In the genomic region with DNA sequence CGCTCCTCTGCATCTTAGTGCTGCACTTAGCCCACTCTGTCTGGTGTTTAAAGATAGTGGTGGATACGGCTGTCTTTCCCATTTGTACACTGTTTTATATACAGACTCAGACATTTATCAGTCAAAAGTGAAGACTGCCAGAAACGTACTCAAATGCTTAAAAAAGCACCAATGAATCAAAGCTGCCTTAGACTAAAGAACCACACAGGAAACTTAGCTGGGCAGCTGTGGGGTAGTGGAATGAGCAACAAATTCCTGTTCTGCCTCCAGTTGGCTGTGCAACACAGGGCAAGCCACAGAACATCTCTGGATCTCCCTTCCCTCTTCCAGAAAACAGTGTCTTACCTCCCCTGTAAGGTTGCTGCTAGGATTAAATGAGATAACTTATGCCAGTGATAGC, we compare ENCODE assay signal across 15 cellular contexts.
DNase-seq lines count a peak whose midpoint lies in the region; ATAC-seq and TF ChIP-seq lines count a peak whose summit lies in the region.
"Had no signal": no experiment of that assay in that cellular context is flagged by ENCODE, and none has a peak within 500 bp of the region (broad histone marks: within the 10 kb centered on the region; RNA-seq: fewer than 3 reads in every experiment).

No MANE protein-coding gene starts in this region.

- peaks cover 41% of the 10 kb centered on the region for H3K4me1 Mint-ChIP-seq in activated naive CD8-positive, alpha-beta T cell treated with anti-CD3 and anti-CD28 coated beads, Interleukin-2, amount 50 U/mL, for 24 hours

- ATAC-seq in SK-N-SH treated with all-trans-retinoic acid at 6 μM for 48 hours (no peak), HG02642 (IDR thresholded peaks at IDR 0.05; ENCODE audit: poor library complexity, unreplicated experiment) (peak; percentile 70), left ventricle myocardium superior (no peak), PC-3 (no peak)
- ATAC-seq in activated naive CD8-positive, alpha-beta T cell treated with anti-CD3 and anti-CD28 coated beads, Interleukin-2, amount 50 U/mL, for 24 hours, result peak; percentile 94

- H3K9me2 ChIP-seq in SK-N-SH (no peaks in the 10 kb centered on the region), PC-3 (replicated peaks; ENCODE audit: low read length) (no peaks in the 10 kb centered on the region)

- no peak overlapping the region for H3K4me3 Mint-ChIP-seq in activated naive CD8-positive, alpha-beta T cell treated with anti-CD3 and anti-CD28 coated beads, Interleukin-2, amount 50 U/mL, for 24 hours
- H3K4me3 Mint-ChIP-seq: nephron had no signal

- no peaks in the 10 kb centered on the region for H3K9me3 Mint-ChIP-seq in activated naive CD8-positive, alpha-beta T cell treated with anti-CD3 and anti-CD28 coated beads, Interleukin-2, amount 50 U/mL, for 24 hours
- H3K9me3 Mint-ChIP-seq: nephron had no signal

- H3K36me3 Mint-ChIP-seq in activated naive CD8-positive, alpha-beta T cell treated with anti-CD3 and anti-CD28 coated beads, Interleukin-2, amount 50 U/mL, for 24 hours (ENCODE audit: low read depth), result no peaks in the 10 kb centered on the region

- 75% methylated on average over 3 of the region's 3 CpGs for WGBS in SK-N-SH (ENCODE audit: low lambda C conversion rate)

- H3K36me3 ChIP-seq in SK-N-SH (replicated peaks in 1 of 2; ENCODE audit: control insufficient read depth in 1 of 2, insufficient read depth in 2 of 2, low read length in 1 of 2) (no peaks in the 10 kb centered on the region), PC-3 (ENCODE audit: low read depth, low read length) (no peaks in the 10 kb centered on the region)
- H3K36me3 ChIP-seq: HAP-1 had no signal

- DNase-seq in SK-N-SH, result no peak
- DNase-seq in activated naive CD8-positive, alpha-beta T cell treated with anti-CD3 and anti-CD28 coated beads, Interleukin-2, amount 50 U/mL, for 24 hours, result no peak
- DNase-seq in stimulated activated CD8-positive, alpha-beta memory T cell treated with anti-CD3 and anti-CD28 coated beads, Interleukin-15, amount 100 ng/mL, for 48 hours (ENCODE audit: low read depth in 2 of 2), result peak; percentile 32 to 35
- DNase-seq in left ventricle myocardium superior, result no peak
- no peak for DNase-seq in KG1 (lab: John Stamatoyannopoulos, UW)
- DNase-seq in PC-3, result no peak
- DNase-seq: DND-41, erythroblast, NCI-H524 treated with DMSO at 0.1 percent for 48 hours, SIG-M5 had no signal

- TF ChIP-seq RAD21 in SK-N-SH (IDR thresholded peaks at IDR 0.05; ENCODE audit: low read length), result no peak

- H3K27ac ChIP-seq in SK-N-SH (ENCODE audit: low read depth in 2 of 2, low read length in 1 of 2), result no peak overlapping the region
- no peak overlapping the region for H3K27ac ChIP-seq in PC-3 (ENCODE audit: low read length)
- H3K27ac ChIP-seq: 22Rv1 had no signal

- no peaks in the 10 kb centered on the region for H3F3A ChIP-seq in SK-N-SH (replicated peaks; ENCODE audit: insufficient read depth)
- no peaks in the 10 kb centered on the region for H3F3A ChIP-seq in PC-3 (ENCODE audit: low read length, unreplicated experiment)

- H3K9ac ChIP-seq in SK-N-SH (no peak overlapping the region), PC-3 (ENCODE audit: low read length) (no peak overlapping the region)

- H3K9me3 ChIP-seq in SK-N-SH, result no peaks in the 10 kb centered on the region
- H3K9me3 ChIP-seq in PC-3 (ENCODE audit: low read length), result no peaks in the 10 kb centered on the region
- H3K9me3 ChIP-seq: HAP-1 had no signal

- no peaks in the 10 kb centered on the region for H4K20me1 ChIP-seq in SK-N-SH (ENCODE audit: insufficient read depth)
- no peaks in the 10 kb centered on the region for H4K20me1 ChIP-seq in PC-3 (ENCODE audit: low read length)

- H3K4me1 ChIP-seq in SK-N-SH (ENCODE audit: control insufficient read depth in 1 of 2, insufficient read depth in 2 of 2, low read depth in 1 of 2, low read length in 1 of 2) (peaks cover 29 to 30% of the 10 kb centered on the region in 2 experiments), PC-3 (ENCODE audit: insufficient read depth, low read length) (peaks cover 7% of the 10 kb centered on the region)
- H3K4me1 ChIP-seq: HAP-1 had no signal

- peak overlapping the region; percentile 16 for H3K27ac Mint-ChIP-seq in activated naive CD8-positive, alpha-beta T cell treated with anti-CD3 and anti-CD28 coated beads, Interleukin-2, amount 50 U/mL, for 24 hours
- H3K27ac Mint-ChIP-seq: nephron had no signal

- H3K79me2 ChIP-seq in SK-N-SH (ENCODE audit: insufficient read depth) (no peaks in the 10 kb centered on the region), PC-3 (ENCODE audit: low read length) (no peaks in the 10 kb centered on the region)

- H3K4me3 ChIP-seq in SK-N-SH (ENCODE audit: low read depth in 2 of 2, low read length in 1 of 2) (no peak overlapping the region), PC-3 (ENCODE audit: low read length) (no peak overlapping the region)
- H3K4me3 ChIP-seq: HAP-1 had no signal

- no peaks in the 10 kb centered on the region for H3K27me3 ChIP-seq in SK-N-SH (ENCODE audit: insufficient read depth)
- H3K27me3 ChIP-seq in PC-3 (ENCODE audit: low read length), result no peaks in the 10 kb centered on the region

- H2AFZ ChIP-seq in SK-N-SH (ENCODE audit: low read depth) (no peak overlapping the region), PC-3 (ENCODE audit: low read length) (no peak overlapping the region)

- no peak for TF ChIP-seq CTCF in SK-N-SH (IDR thresholded peaks at IDR 0.05)
- TF ChIP-seq CTCF in PC-3 (conservative IDR thresholded peaks at IDR 0.05; ENCODE audit: low read depth, low read length), result no peak

- CTCF ChIA-PET in SK-N-SH (lab: Yijun Ruan, JAX), result interaction anchor here (1.0 to 2.0 kb wide), 6 partner anchors 8 to 353 kb away, joined by 3 to 8 read pairs (median 4); no protein-coding TSS in a partner anchor
- CTCF ChIA-PET in PC-3 (lab: Charles Lee), result no interaction called here

- H3K27me3 Mint-ChIP-seq in activated naive CD8-positive, alpha-beta T cell treated with anti-CD3 and anti-CD28 coated beads, Interleukin-2, amount 50 U/mL, for 24 hours, result no peaks in the 10 kb centered on the region

- H3K4me2 ChIP-seq in SK-N-SH, result no peak overlapping the region
- H3K4me2 ChIP-seq in PC-3 (ENCODE audit: low read length), result no peak overlapping the region

- 0 out of 4 replicates have a peak, but pooled peaks of 1 of the 2 experiments have one; percentile 27 for TF ChIP-seq EP300 in SK-N-SH (IDR thresholded peaks at IDR 0.05; ENCODE audit: borderline replicate concordance in 1 of 2, low read depth in 1 of 2, low read length in 1 of 2)

- BruUV-seq in PC-3 (replicated peaks; lab: Mats Ljungman, UMichigan), result no TSS peak

- POLR2A ChIA-PET in SK-N-SH (lab: Yijun Ruan, JAX), result no interaction called here
- POLR2A ChIA-PET in PC-3 (lab: Charles Lee; ENCODE audit: unreplicated experiment), result no interaction called here

- intact Hi-C loops in left ventricle myocardium superior (cut with micrococcal nuclease), result no loop called here
- intact Hi-C loops in PC-3 (cut with micrococcal nuclease), result no loop called here

TF ChIP-seq in SK-N-SH, 30 proteins besides CTCF, POLR2A, EP300 and RAD21:
- TF ChIP-seq, protein P1, sequence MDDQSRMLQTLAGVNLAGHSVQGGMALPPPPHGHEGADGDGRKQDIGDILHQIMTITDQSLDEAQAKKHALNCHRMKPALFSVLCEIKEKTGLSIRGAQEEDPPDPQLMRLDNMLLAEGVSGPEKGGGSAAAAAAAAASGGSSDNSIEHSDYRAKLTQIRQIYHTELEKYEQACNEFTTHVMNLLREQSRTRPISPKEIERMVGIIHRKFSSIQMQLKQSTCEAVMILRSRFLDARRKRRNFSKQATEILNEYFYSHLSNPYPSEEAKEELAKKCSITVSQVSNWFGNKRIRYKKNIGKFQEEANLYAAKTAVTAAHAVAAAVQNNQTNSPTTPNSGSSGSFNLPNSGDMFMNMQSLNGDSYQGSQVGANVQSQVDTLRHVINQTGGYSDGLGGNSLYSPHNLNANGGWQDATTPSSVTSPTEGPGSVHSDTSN (IDR thresholded peaks at IDR 0.05), result peak; percentile 76
- TF ChIP-seq TCF12 (IDR thresholded peaks at IDR 0.05) (0 out of 2 replicates have a peak, but pooled peaks have one; percentile 32), MEF2A (IDR thresholded peaks at IDR 0.05; ENCODE audit: borderline replicate concordance, low read depth) (no peak), TEAD4 (IDR thresholded peaks at IDR 0.05; ENCODE audit: borderline replicate concordance, insufficient read depth) (0 out of 2 replicates have a peak, but pooled peaks have one; percentile 20)

TF ChIP-seq in SK-N-SH treated with all-trans-retinoic acid at 6 μM for 48 hours, 23 proteins besides CTCF, POLR2A, EP300 and RAD21:
- no peak for TF ChIP-seq ESRRG (CRISPR knock-in tag; IDR thresholded peaks at IDR 0.05)
- TF ChIP-seq, protein P2, sequence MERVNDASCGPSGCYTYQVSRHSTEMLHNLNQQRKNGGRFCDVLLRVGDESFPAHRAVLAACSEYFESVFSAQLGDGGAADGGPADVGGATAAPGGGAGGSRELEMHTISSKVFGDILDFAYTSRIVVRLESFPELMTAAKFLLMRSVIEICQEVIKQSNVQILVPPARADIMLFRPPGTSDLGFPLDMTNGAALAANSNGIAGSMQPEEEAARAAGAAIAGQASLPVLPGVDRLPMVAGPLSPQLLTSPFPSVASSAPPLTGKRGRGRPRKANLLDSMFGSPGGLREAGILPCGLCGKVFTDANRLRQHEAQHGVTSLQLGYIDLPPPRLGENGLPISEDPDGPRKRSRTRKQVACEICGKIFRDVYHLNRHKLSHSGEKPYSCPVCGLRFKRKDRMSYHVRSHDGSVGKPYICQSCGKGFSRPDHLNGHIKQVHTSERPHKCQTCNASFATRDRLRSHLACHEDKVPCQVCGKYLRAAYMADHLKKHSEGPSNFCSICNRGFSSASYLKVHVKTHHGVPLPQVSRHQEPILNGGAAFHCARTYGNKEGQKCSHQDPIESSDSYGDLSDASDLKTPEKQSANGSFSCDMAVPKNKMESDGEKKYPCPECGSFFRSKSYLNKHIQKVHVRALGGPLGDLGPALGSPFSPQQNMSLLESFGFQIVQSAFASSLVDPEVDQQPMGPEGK (CRISPR knock-in tag; IDR thresholded peaks at IDR 0.05; ENCODE audit: borderline replicate concordance), result no peak
- no peak for TF ChIP-seq BACH2 (CRISPR knock-in tag; IDR thresholded peaks at IDR 0.05; ENCODE audit: borderline replicate concordance)
- TF ChIP-seq PPARA (CRISPR knock-in tag; IDR thresholded peaks at IDR 0.05; ENCODE audit: borderline replicate concordance), result no peak
- no peak for TF ChIP-seq ARNTL (CRISPR knock-in tag; IDR thresholded peaks at IDR 0.05; ENCODE audit: borderline replicate concordance, low read depth)
- TF ChIP-seq, protein P3, sequence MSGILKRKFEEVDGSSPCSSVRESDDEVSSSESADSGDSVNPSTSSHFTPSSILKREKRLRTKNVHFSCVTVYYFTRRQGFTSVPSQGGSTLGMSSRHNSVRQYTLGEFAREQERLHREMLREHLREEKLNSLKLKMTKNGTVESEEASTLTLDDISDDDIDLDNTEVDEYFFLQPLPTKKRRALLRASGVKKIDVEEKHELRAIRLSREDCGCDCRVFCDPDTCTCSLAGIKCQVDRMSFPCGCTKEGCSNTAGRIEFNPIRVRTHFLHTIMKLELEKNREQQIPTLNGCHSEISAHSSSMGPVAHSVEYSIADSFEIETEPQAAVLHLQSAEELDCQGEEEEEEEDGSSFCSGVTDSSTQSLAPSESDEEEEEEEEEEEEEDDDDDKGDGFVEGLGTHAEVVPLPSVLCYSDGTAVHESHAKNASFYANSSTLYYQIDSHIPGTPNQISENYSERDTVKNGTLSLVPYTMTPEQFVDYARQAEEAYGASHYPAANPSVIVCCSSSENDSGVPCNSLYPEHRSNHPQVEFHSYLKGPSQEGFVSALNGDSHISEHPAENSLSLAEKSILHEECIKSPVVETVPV (CRISPR knock-in tag; IDR thresholded peaks at IDR 0.05), result no peak

Comparison
In these comparisons a context has a peak if more than half of its experiments do, and no peak if none do; other contexts are left out.
1. DNase-seq: peak in stimulated activated CD8-positive, alpha-beta memory T cell treated with anti-CD3 and anti-CD28 coated beads, Interleukin-15, amount 100 ng/mL, for 48 hours (2 of 2); none in SK-N-SH (single experiment), activated naive CD8-positive, alpha-beta T cell treated with anti-CD3 and anti-CD28 coated beads, Interleukin-2, amount 50 U/mL, for 24 hours (single experiment), left ventricle myocardium superior (single experiment), KG1 (single experiment) and PC-3 (single experiment).
2. ATAC-seq: peak in HG02642 (single experiment) and activated naive CD8-positive, alpha-beta T cell treated with anti-CD3 and anti-CD28 coated beads, Interleukin-2, amount 50 U/mL, for 24 hours (single experiment); none in SK-N-SH treated with all-trans-retinoic acid at 6 μM for 48 hours (single experiment), left ventricle myocardium superior (single experiment) and PC-3 (single experiment).